1 cellular context compared by ENCODE assay signal in the genomic region with DNA sequence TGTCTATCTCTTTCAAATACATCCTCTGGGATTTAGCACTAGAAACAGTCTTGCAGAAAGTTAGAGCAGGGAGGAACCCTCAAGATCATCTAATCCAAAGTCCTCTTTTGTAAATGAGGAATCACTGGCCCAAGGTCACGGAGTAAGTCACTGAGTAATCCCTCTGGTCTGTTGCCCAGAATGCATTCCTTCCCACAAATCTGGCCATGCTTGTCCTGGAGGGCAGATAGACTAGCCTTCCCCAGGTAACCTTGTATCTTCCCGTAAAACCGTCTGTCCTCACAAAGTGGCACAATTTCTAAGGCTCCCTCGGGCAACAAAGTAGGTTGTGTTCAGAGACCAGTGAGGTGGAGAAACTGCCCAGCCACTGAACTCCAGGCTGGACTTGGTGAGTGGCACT.
TF ChIP-seq lines count a peak whose summit lies in the region.

No MANE protein-coding gene starts in this region.

TF ChIP-seq in HepG2, 621 proteins besides CTCF, POLR2A, EP300 and RAD21 (continued from another document):
- TF ChIP-seq, protein P1, sequence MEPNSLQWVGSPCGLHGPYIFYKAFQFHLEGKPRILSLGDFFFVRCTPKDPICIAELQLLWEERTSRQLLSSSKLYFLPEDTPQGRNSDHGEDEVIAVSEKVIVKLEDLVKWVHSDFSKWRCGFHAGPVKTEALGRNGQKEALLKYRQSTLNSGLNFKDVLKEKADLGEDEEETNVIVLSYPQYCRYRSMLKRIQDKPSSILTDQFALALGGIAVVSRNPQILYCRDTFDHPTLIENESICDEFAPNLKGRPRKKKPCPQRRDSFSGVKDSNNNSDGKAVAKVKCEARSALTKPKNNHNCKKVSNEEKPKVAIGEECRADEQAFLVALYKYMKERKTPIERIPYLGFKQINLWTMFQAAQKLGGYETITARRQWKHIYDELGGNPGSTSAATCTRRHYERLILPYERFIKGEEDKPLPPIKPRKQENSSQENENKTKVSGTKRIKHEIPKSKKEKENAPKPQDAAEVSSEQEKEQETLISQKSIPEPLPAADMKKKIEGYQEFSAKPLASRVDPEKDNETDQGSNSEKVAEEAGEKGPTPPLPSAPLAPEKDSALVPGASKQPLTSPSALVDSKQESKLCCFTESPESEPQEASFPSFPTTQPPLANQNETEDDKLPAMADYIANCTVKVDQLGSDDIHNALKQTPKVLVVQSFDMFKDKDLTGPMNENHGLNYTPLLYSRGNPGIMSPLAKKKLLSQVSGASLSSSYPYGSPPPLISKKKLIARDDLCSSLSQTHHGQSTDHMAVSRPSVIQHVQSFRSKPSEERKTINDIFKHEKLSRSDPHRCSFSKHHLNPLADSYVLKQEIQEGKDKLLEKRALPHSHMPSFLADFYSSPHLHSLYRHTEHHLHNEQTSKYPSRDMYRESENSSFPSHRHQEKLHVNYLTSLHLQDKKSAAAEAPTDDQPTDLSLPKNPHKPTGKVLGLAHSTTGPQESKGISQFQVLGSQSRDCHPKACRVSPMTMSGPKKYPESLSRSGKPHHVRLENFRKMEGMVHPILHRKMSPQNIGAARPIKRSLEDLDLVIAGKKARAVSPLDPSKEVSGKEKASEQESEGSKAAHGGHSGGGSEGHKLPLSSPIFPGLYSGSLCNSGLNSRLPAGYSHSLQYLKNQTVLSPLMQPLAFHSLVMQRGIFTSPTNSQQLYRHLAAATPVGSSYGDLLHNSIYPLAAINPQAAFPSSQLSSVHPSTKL (CRISPR knock-in tag; IDR thresholded peaks at IDR 0.05): peak; percentile 25; the same call in 1 of the 2 replicates
- TF ChIP-seq SMC3 (IDR thresholded peaks at IDR 0.05; ENCODE audit: low read length): no peak
- no peak for TF ChIP-seq ZNF788 (CRISPR knock-in tag; IDR thresholded peaks at IDR 0.05; ENCODE audit: borderline replicate concordance)
- TF ChIP-seq, protein P2, sequence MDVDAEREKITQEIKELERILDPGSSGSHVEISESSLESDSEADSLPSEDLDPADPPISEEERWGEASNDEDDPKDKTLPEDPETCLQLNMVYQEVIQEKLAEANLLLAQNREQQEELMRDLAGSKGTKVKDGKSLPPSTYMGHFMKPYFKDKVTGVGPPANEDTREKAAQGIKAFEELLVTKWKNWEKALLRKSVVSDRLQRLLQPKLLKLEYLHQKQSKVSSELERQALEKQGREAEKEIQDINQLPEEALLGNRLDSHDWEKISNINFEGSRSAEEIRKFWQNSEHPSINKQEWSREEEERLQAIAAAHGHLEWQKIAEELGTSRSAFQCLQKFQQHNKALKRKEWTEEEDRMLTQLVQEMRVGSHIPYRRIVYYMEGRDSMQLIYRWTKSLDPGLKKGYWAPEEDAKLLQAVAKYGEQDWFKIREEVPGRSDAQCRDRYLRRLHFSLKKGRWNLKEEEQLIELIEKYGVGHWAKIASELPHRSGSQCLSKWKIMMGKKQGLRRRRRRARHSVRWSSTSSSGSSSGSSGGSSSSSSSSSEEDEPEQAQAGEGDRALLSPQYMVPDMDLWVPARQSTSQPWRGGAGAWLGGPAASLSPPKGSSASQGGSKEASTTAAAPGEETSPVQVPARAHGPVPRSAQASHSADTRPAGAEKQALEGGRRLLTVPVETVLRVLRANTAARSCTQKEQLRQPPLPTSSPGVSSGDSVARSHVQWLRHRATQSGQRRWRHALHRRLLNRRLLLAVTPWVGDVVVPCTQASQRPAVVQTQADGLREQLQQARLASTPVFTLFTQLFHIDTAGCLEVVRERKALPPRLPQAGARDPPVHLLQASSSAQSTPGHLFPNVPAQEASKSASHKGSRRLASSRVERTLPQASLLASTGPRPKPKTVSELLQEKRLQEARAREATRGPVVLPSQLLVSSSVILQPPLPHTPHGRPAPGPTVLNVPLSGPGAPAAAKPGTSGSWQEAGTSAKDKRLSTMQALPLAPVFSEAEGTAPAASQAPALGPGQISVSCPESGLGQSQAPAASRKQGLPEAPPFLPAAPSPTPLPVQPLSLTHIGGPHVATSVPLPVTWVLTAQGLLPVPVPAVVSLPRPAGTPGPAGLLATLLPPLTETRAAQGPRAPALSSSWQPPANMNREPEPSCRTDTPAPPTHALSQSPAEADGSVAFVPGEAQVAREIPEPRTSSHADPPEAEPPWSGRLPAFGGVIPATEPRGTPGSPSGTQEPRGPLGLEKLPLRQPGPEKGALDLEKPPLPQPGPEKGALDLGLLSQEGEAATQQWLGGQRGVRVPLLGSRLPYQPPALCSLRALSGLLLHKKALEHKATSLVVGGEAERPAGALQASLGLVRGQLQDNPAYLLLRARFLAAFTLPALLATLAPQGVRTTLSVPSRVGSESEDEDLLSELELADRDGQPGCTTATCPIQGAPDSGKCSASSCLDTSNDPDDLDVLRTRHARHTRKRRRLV (CRISPR knock-in tag; IDR thresholded peaks at IDR 0.05): no peak
